In the genomic region with DNA sequence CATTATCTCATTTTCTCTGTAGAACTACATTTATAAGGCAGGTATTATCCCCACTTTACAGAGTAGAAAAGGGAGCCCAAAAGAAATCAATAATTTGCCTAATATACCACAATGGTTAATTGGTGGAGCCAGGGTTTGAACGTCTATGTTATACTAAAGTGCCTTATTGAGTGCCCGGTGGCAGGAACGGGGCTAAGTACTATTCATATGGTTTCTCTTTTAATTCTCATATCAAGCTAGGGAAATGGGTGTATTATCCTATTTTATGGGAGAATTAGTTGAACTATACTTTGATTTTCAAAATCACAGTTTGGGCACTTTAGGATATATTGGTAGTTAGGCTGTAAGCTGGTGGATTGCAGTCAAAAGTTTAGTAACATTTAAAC, we compare ENCODE assay signal across 9 cellular contexts. TPM values are rescaled to one million over a fixed set of nuclear protein-coding genes. Genes with fewer than 3 reads are reported as not detected.
DNase-seq lines count a peak whose midpoint lies in the region; ATAC-seq, FAIRE-seq and TF ChIP-seq lines count a peak whose summit lies in the region.
"Had no signal": no experiment of that assay in that cellular context is flagged by ENCODE, and none has a peak within 500 bp of the region (broad histone marks: within the 10 kb centered on the region; RNA-seq: fewer than 3 reads in every experiment).

No MANE protein-coding gene starts in this region.

- H2AFZ ChIP-seq in K562 (ENCODE audit: low read depth, low read length) = peak overlapping the region; percentile 95; the same call in 1 of the 2 replicates

- DNase-seq in stimulated activated naive CD8-positive, alpha-beta T cell treated with anti-CD3 and anti-CD28 coated beads, Interleukin-15, Interleukin-2, amounts not matched to agents 100 U/mL and 50 U/mL, for 24 hours = no peak
- DNase-seq in K562 (ENCODE audit: extremely low read depth in 1 of 4, low spot score in 3 of 4) (no peak), aorta (no peak), HEK293T (ENCODE audit: extremely low spot score) (no peak)

- no peaks in the 10 kb centered on the region for H3K9me3 ChIP-seq in K562 (replicated peaks; ENCODE audit: control insufficient read depth, insufficient read depth, low read depth, low read length)
- H3K9me3 ChIP-seq in mesodermal cell (ENCODE audit: control insufficient read depth, low read length) = no peaks in the 10 kb centered on the region
- no peaks in the 10 kb centered on the region for H3K9me3 ChIP-seq in aorta (ENCODE audit: control insufficient read depth, low read length)

- no peaks in the 10 kb centered on the region for H3K9me3 Mint-ChIP-seq in stimulated activated naive CD8-positive, alpha-beta T cell treated with anti-CD3 and anti-CD28 coated beads, Interleukin-15, Interleukin-2, amounts not matched to agents 100 ng/mL and 50 ng/mL, for 24 hours

- TF ChIP-seq CTCF in K562 (IDR thresholded peaks at IDR 0.05 in 2 of 3, conservative IDR thresholded peaks at IDR 0.05 in 1 of 3; ENCODE audit: insufficient read depth in 2 of 3, low read depth in 1 of 3, low read length in 3 of 3) = no peak

- H3K27me3 Mint-ChIP-seq in stimulated activated naive CD8-positive, alpha-beta T cell treated with anti-CD3 and anti-CD28 coated beads, Interleukin-15, Interleukin-2, amounts not matched to agents 100 ng/mL and 50 ng/mL, for 24 hours = no peaks in the 10 kb centered on the region

- peak overlapping the region; percentile 99 for H3K4me3 Mint-ChIP-seq in stimulated activated naive CD8-positive, alpha-beta T cell treated with anti-CD3 and anti-CD28 coated beads, Interleukin-15, Interleukin-2, amounts not matched to agents 100 ng/mL and 50 ng/mL, for 24 hours

- peaks cover 32% of the 10 kb centered on the region for H3K36me3 Mint-ChIP-seq in stimulated activated naive CD8-positive, alpha-beta T cell treated with anti-CD3 and anti-CD28 coated beads, Interleukin-15, Interleukin-2, amounts not matched to agents 100 ng/mL and 50 ng/mL, for 24 hours (ENCODE audit: low read depth)

- peaks cover 47% of the 10 kb centered on the region for H3K4me1 Mint-ChIP-seq in stimulated activated naive CD8-positive, alpha-beta T cell treated with anti-CD3 and anti-CD28 coated beads, Interleukin-15, Interleukin-2, amounts not matched to agents 100 ng/mL and 50 ng/mL, for 24 hours (ENCODE audit: low read depth)

- H3K4me3 ChIP-seq in K562 (peak overlapping the region; percentile 67), mesodermal cell (ENCODE audit: extremely low read depth, insufficient read depth, low read length, poor library complexity, severe bottlenecking) (peak overlapping the region; percentile 79), aorta (ENCODE audit: low read length in 2 of 2) (peak overlapping the region; percentile 91)

- whole genome bisulfite sequencing in K562 (ENCODE audit: insufficient coverage, low coverage, missing lambda C conversion rate) = 11% methylated on average over 3 of the region's 3 CpGs
- WGBS in mesodermal cell (ENCODE audit: insufficient coverage in 2 of 2), 2 experiments = no CpG with 5 or more reads among the region's 3 CpGs
- WGBS in aorta, 2 donors = 21 to 28% methylated on average over 3 of the region's 3 CpGs

- no TSS peak for BruUV-seq in K562 (replicated peaks; lab: Mats Ljungman, UMichigan)

- no peak for ATAC-seq in stimulated activated naive CD8-positive, alpha-beta T cell treated with anti-CD3 and anti-CD28 coated beads, Interleukin-15, Interleukin-2, amounts not matched to agents 100 U/mL and 50 U/mL, for 24 hours
- ATAC-seq in K562 (no peak), aorta (ENCODE audit: low FRiP score) (no peak), HG03432 (IDR thresholded peaks at IDR 0.05; ENCODE audit: unreplicated experiment) (no peak), HG02763 (IDR thresholded peaks at IDR 0.05; ENCODE audit: unreplicated experiment) (no peak)

- no peaks in the 10 kb centered on the region for H3K9me1 ChIP-seq in K562 (ENCODE audit: control insufficient read depth, insufficient read depth, low read length)

- H4K20me1 ChIP-seq in K562 (replicated peaks; ENCODE audit: control insufficient read depth, insufficient read depth, low read length) = no peaks in the 10 kb centered on the region

- H3K36me3 ChIP-seq in K562 (ENCODE audit: control insufficient read depth, insufficient read depth, low read length) (peaks cover 35% of the 10 kb centered on the region; the same call in 2 of the 3 replicates), mesodermal cell (ENCODE audit: control insufficient read depth, insufficient read depth, low read length) (peaks cover 35% of the 10 kb centered on the region), aorta (ENCODE audit: control insufficient read depth in 1 of 2, insufficient read depth in 2 of 2, low read length in 1 of 2) (no peaks in the 10 kb centered on the region)

- H3K27ac ChIP-seq in K562 (ENCODE audit: extremely low read depth, low read depth, low read length) (peak overlapping the region; percentile 73; the same call in 2 of the 3 replicates), mesodermal cell (ENCODE audit: low read depth, low read length, severe bottlenecking) (no peak overlapping the region), aorta (ENCODE audit: low read depth in 1 of 2, low read length in 2 of 2) (no peak overlapping the region)

- peak overlapping the region; percentile 89 for H3K4me2 ChIP-seq in K562 (ENCODE audit: insufficient read depth, low read length)

- in situ Hi-C loops in K562 (cut with MboI) = no loop called here

- TF ChIP-seq POLR2A in K562 (conservative IDR thresholded peaks at IDR 0.05) = no peak

- H3K27me3 ChIP-seq in K562 (ENCODE audit: control insufficient read depth in 2 of 2, insufficient read depth in 2 of 2, low read length in 2 of 2) = no peaks in the 10 kb centered on the region
- H3K27me3 ChIP-seq in aorta (ENCODE audit: control insufficient read depth in 1 of 2, insufficient read depth in 2 of 2, low read length in 1 of 2) = no peaks in the 10 kb centered on the region

- POLR2A ChIA-PET in K562 (lab: Yijun Ruan, JAX) = interaction anchor here (1.2 kb wide), 1 partner anchor 26 kb away, joined by 3 read pairs; no protein-coding TSS in a partner anchor
- POLR2A ChIA-PET in HEK293T (lab: Yijun Ruan, JAX) = interaction anchor here (1.9 kb wide), 2 partner anchors 35 to 39 kb away, joined by 6 to 15 read pairs; a partner anchor contains a TSS

- H3K9ac ChIP-seq in K562 (ENCODE audit: insufficient read depth in 1 of 2, low read depth in 2 of 2, low read length in 2 of 2) = peak overlapping the region in 1 of 2 experiments; percentile 72; a peak in 2 of 4 replicates

- no peak for FAIRE-seq in K562 (lab: Jason Lieb, UNC)
- FAIRE-seq: HTR-8/SVneo had no signal

- CTCF ChIA-PET in K562 (lab: Yijun Ruan, JAX; ENCODE audit: low intra/inter-chr PET ratio) = no interaction called here
- CTCF ChIA-PET in HEK293T (lab: Yijun Ruan, JAX) = no interaction called here

- peak overlapping the region; percentile 97 for H3K27ac Mint-ChIP-seq in stimulated activated naive CD8-positive, alpha-beta T cell treated with anti-CD3 and anti-CD28 coated beads, Interleukin-15, Interleukin-2, amounts not matched to agents 100 ng/mL and 50 ng/mL, for 24 hours

- TF ChIP-seq EP300 in K562 (IDR thresholded peaks at IDR 0.05; ENCODE audit: low read length) = no peak

- TF ChIP-seq RAD21 in K562 (CRISPR knock-in tag; conservative IDR thresholded peaks at IDR 0.05 in 1 of 2, IDR thresholded peaks at IDR 0.05 in 1 of 2) = no peak

- intact Hi-C loops in K562 (cut with micrococcal nuclease) (no loop called here), aorta (cut with DNase I) (loop anchor here in 1 of 2 donors (2.0 kb wide), 1 partner anchor 53 kb away; a partner anchor contains a TSS)

- peaks cover 0 to 6% of the 10 kb centered on the region in 2 experiments; a peak in 3 of 5 replicates for H3K4me1 ChIP-seq in K562 (replicated peaks in 1 of 2; ENCODE audit: control insufficient read depth in 2 of 2, insufficient read depth in 2 of 2, low read length in 2 of 2)
- H3K4me1 ChIP-seq in mesodermal cell (ENCODE audit: control insufficient read depth, insufficient read depth, low read length, poor library complexity, severe bottlenecking) = peaks cover 7% of the 10 kb centered on the region
- H3K4me1 ChIP-seq in aorta (ENCODE audit: control insufficient read depth in 1 of 2, insufficient read depth in 2 of 2, low read length in 2 of 2) = no peaks in the 10 kb centered on the region

- peaks cover 20% of the 10 kb centered on the region for H3K79me2 ChIP-seq in K562 (ENCODE audit: control insufficient read depth, insufficient read depth, low read length)

RNA-seq across cellular contexts. Expression of a gene that starts 1.5 kb away (rescaled TPM):
- total RNA-seq in K562 (2011; cell fraction: chromatin; rRNA removed; ENCODE audit: low replicate concordance) = 6.5 and 17.2 TPM in 2 replicates
- 4.3 and 4.5 TPM in 2 replicates for total RNA-seq in K562 (2011; cell fraction: nucleolus; rRNA removed)
- 6.2 and 10.3 TPM in 2 replicates for total RNA-seq in K562 (2011; cell fraction: nucleoplasm; rRNA removed)
- total RNA-seq in K562 (2014; rRNA removed) = 3.6 and 4.3 TPM in 2 replicates
- 10.1 and 12.1 TPM in 2 replicates for total RNA-seq in K562 (2014; rRNA removed; fragmentation: Illumina TruSeq; extraction: Trizol)
- total RNA-seq in K562 (2015; rRNA removed; fragmentation: Illumina TruSeq; extraction: Trizol) = 8.2 and 8.5 TPM in 2 replicates
- total RNA-seq in K562 (2021) = 7.1 and 7.7 TPM in 2 replicates
- 2.2 and 2.5 TPM in 2 replicates for polyA plus RNA-seq in K562 (2011; rRNA removed)
- polyA plus RNA-seq in K562 (2011; cell fraction: cytosol; rRNA removed) = 0.67 and 1.8 TPM in 2 replicates
- polyA plus RNA-seq in K562 (2011; cell fraction: nucleus; rRNA removed) = 2.7 and 2.9 TPM in 2 replicates
- polyA plus RNA-seq in K562 (2012) = 2.4 and 3.0 TPM in 2 replicates
- 4.4 TPM in 2 replicates for polyA plus RNA-seq in K562 (2014; fragmentation: Illumina TruSeq; extraction: Trizol)
- 1 to 10 TPM; 2.0 to 3.2 TPM for polyA plus RNA-seq in K562 (2014; fragmentation: Nextera tagmentation; extraction: Ambion mirVana)
- polyA plus RNA-seq in K562 (2014; rRNA removed) = 2.6 and 3.5 TPM in 2 replicates
- polyA minus RNA-seq in K562 (2011; rRNA and poly(A)+ RNA removed) = 8.8 and 10.8 TPM in 2 replicates
- 3.8 and 4.9 TPM in 2 replicates for polyA minus RNA-seq in K562 (2011; cell fraction: cytosol; rRNA and poly(A)+ RNA removed)
- polyA minus RNA-seq in K562 (2011; cell fraction: nucleus; rRNA and poly(A)+ RNA removed) = 4.2 and 5.1 TPM in 2 replicates
- polyA plus RNA-seq in mesodermal cell (2013, experiment 1 of 2) = 12.8 TPM
- 12.0 TPM for polyA plus RNA-seq in mesodermal cell (2013, experiment 2 of 2)
- 10 to 100 TPM in 1 of 2 donors, 1 to 10 TPM in 1; 9.0 to 11.9 TPM for total RNA-seq in aorta
- polyA plus RNA-seq in aorta = 1 to 10 TPM; 1.6 to 2.4 TPM

RNA-seq across cellular contexts. Expression of a gene that starts 39.4 kb away (rescaled TPM):
- total RNA-seq in K562 (2011; cell fraction: chromatin; rRNA removed; ENCODE audit: low replicate concordance) = 302 and 379 TPM in 2 replicates
- total RNA-seq in K562 (2011; cell fraction: nucleolus; rRNA removed) = 502 and 519 TPM in 2 replicates
- total RNA-seq in K562 (2011; cell fraction: nucleoplasm; rRNA removed) = 556 and 741 TPM in 2 replicates
- 2,157 and 4,237 TPM in 2 replicates for total RNA-seq in K562 (2014; rRNA removed)
- 1,726 and 1,992 TPM in 2 replicates for total RNA-seq in K562 (2014; rRNA removed; fragmentation: Illumina TruSeq; extraction: Trizol)
- 1,831 and 1,892 TPM in 2 replicates for total RNA-seq in K562 (2015; rRNA removed; fragmentation: Illumina TruSeq; extraction: Trizol)
- total RNA-seq in K562 (2021) = 1,401 and 1,590 TPM in 2 replicates
- 1,776 and 1,804 TPM in 2 replicates for polyA plus RNA-seq in K562 (2011; rRNA removed)
- 424 and 746 TPM in 2 replicates for polyA plus RNA-seq in K562 (2011; cell fraction: cytosol; rRNA removed)
- 459 and 780 TPM in 2 replicates for polyA plus RNA-seq in K562 (2011; cell fraction: nucleus; rRNA removed)
- 1,572 and 2,137 TPM in 2 replicates for polyA plus RNA-seq in K562 (2012)
- 2,147 and 2,288 TPM in 2 replicates for polyA plus RNA-seq in K562 (2014; fragmentation: Illumina TruSeq; extraction: Trizol)
- polyA plus RNA-seq in K562 (2014; fragmentation: Nextera tagmentation; extraction: Ambion mirVana) = 1,000 to 10,000 TPM; 1,189 to 1,198 TPM
- 4,750 and 5,417 TPM in 2 replicates for polyA plus RNA-seq in K562 (2014; rRNA removed)
- 621 and 719 TPM in 2 replicates for polyA minus RNA-seq in K562 (2011; rRNA and poly(A)+ RNA removed)
- polyA minus RNA-seq in K562 (2011; cell fraction: cytosol; rRNA and poly(A)+ RNA removed) = 317 and 358 TPM in 2 replicates
- 175 and 332 TPM in 2 replicates for polyA minus RNA-seq in K562 (2011; cell fraction: nucleus; rRNA and poly(A)+ RNA removed)
- 2,474 TPM for polyA plus RNA-seq in mesodermal cell (2013, experiment 1 of 2)
- polyA plus RNA-seq in mesodermal cell (2013, experiment 2 of 2) = 2,490 TPM
- total RNA-seq in aorta = 100 to 1,000 TPM; 752 to 765 TPM
- 1,000 to 10,000 TPM; 1,955 to 4,322 TPM for polyA plus RNA-seq in aorta

RNA-seq across cellular contexts. Expression of a gene that starts 49.0 kb away (rescaled TPM):
- total RNA-seq in K562 (2011; cell fraction: chromatin; rRNA removed; ENCODE audit: low replicate concordance) = 32.5 and 111 TPM in 2 replicates
- 22.2 and 32.0 TPM in 2 replicates for total RNA-seq in K562 (2011; cell fraction: nucleolus; rRNA removed)
- 39.2 and 53.8 TPM in 2 replicates for total RNA-seq in K562 (2011; cell fraction: nucleoplasm; rRNA removed)
- total RNA-seq in K562 (2014; rRNA removed) (23.7 and 23.8 TPM in 2 replicates), K562 (2014; rRNA removed; fragmentation: Illumina TruSeq; extraction: Trizol) (26.2 and 28.2 TPM in 2 replicates), K562 (2015; rRNA removed; fragmentation: Illumina TruSeq; extraction: Trizol) (25.1 and 26.3 TPM in 2 replicates), K562 (2021) (21.4 and 21.5 TPM in 2 replicates), aorta (10 to 100 TPM; 15.3 to 18.5 TPM)
- polyA plus RNA-seq in K562 (2011; rRNA removed) (25.3 and 31.9 TPM in 2 replicates), K562 (2014; fragmentation: Illumina TruSeq; extraction: Trizol) (18.8 and 20.9 TPM in 2 replicates), K562 (2014; fragmentation: Nextera tagmentation; extraction: Ambion mirVana) (1 to 10 TPM; 6.2 to 7.2 TPM), K562 (2014; rRNA removed) (15.7 and 16.2 TPM in 2 replicates), aorta (1 to 10 TPM; 3.3 to 5.7 TPM)
- polyA plus RNA-seq in K562 (2011; cell fraction: cytosol; rRNA removed) = 6.1 and 8.5 TPM in 2 replicates
- 17.0 and 18.8 TPM in 2 replicates for polyA plus RNA-seq in K562 (2011; cell fraction: nucleus; rRNA removed)
- 12.9 and 13.6 TPM in 2 replicates for polyA plus RNA-seq in K562 (2012)
- polyA minus RNA-seq in K562 (2011; rRNA and poly(A)+ RNA removed) = 56.1 and 62.4 TPM in 2 replicates
- 23.7 and 26.0 TPM in 2 replicates for polyA minus RNA-seq in K562 (2011; cell fraction: cytosol; rRNA and poly(A)+ RNA removed)
- polyA minus RNA-seq in K562 (2011; cell fraction: nucleus; rRNA and poly(A)+ RNA removed) = 26.4 and 30.4 TPM in 2 replicates
- polyA plus RNA-seq in mesodermal cell (2013, experiment 1 of 2) = 13.3 TPM
- 14.7 TPM for polyA plus RNA-seq in mesodermal cell (2013, experiment 2 of 2)

RNA-seq across cellular contexts. Expression of a gene that starts 53.1 kb away (rescaled TPM):
- total RNA-seq in K562 (2011; cell fraction: chromatin; rRNA removed; ENCODE audit: low replicate concordance) = 2.6 and 3.1 TPM in 2 replicates
- 1.3 and 2.6 TPM in 2 replicates for total RNA-seq in K562 (2011; cell fraction: nucleolus; rRNA removed)
- total RNA-seq in K562 (2011; cell fraction: nucleoplasm; rRNA removed) = 3.2 and 3.9 TPM in 2 replicates
- total RNA-seq in K562 (2014; rRNA removed) (0.95 and 0.98 TPM in 2 replicates), K562 (2014; rRNA removed; fragmentation: Illumina TruSeq; extraction: Trizol) (0.80 and 0.86 TPM in 2 replicates), K562 (2015; rRNA removed; fragmentation: Illumina TruSeq; extraction: Trizol) (0.76 and 0.79 TPM in 2 replicates), K562 (2021) (2.0 and 2.3 TPM in 2 replicates), aorta (10 to 100 TPM; 26.2 to 27.2 TPM)
- polyA plus RNA-seq in K562 (2011; rRNA removed) (2.3 and 2.5 TPM in 2 replicates), K562 (2014; fragmentation: Illumina TruSeq; extraction: Trizol) (1.6 and 1.7 TPM in 2 replicates), K562 (2014; fragmentation: Nextera tagmentation; extraction: Ambion mirVana) (under 1 TPM; 0.25 to 0.59 TPM), K562 (2014; rRNA removed) (1.2 and 1.7 TPM in 2 replicates), aorta (10 to 100 TPM in 1 of 2 donors, 1 to 10 TPM in 1; 6.4 to 10.1 TPM)
- 0.94 and 1.7 TPM in 2 replicates for polyA plus RNA-seq in K562 (2011; cell fraction: cytosol; rRNA removed)
- 1.1 and 1.4 TPM in 2 replicates for polyA plus RNA-seq in K562 (2011; cell fraction: nucleus; rRNA removed)
- polyA plus RNA-seq in K562 (2012) = 1.3 and 2.6 TPM in 2 replicates
- 2.7 and 2.8 TPM in 2 replicates for polyA minus RNA-seq in K562 (2011; rRNA and poly(A)+ RNA removed)
- 1.5 and 1.8 TPM in 2 replicates for polyA minus RNA-seq in K562 (2011; cell fraction: cytosol; rRNA and poly(A)+ RNA removed)
- 1.7 and 1.8 TPM in 2 replicates for polyA minus RNA-seq in K562 (2011; cell fraction: nucleus; rRNA and poly(A)+ RNA removed)
- polyA plus RNA-seq in mesodermal cell (2013, experiment 1 of 2) = 14.9 TPM
- polyA plus RNA-seq in mesodermal cell (2013, experiment 2 of 2) = 13.4 TPM
